In the genomic region with DNA sequence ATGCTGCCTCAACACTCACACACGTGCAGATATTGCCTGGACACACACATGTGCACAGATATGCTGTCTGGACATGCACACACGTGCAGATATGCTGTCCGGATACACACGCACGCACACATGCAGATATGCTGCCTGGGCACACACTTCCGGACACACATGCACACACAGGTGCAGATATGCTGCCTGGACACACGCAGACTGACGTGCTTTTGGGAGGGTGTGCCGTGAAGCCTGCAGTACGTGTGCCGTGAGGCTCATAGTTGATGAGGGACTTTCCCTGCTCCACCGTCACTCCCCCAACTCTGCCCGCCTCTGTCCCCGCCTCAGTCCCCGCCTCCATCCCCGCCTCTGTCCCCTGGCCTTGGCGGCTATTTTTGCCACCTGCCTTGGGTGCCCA, we compare ENCODE assay signal across 8 cellular contexts. TPM values are rescaled to one million over a fixed set of nuclear protein-coding genes. Genes with fewer than 3 reads are reported as not detected.
DNase-seq lines count a peak whose midpoint lies in the region; ATAC-seq and TF ChIP-seq lines count a peak whose summit lies in the region.

No MANE protein-coding gene starts in this region.

- peak; percentile 20 for DNase-seq in ELR (ENCODE audit: low read depth)
- peak; percentile 4 for DNase-seq in NCI-H69 (lab: John Stamatoyannopoulos, UW)
- DNase-seq in T47D (ENCODE audit: low read depth in 1 of 2, low spot score in 1 of 2), result peak; percentile 52 to 80
- peak; percentile 49 to 54 for DNase-seq in stimulated activated CD4-positive, alpha-beta T cell treated with anti-CD3 and anti-CD28 coated beads, Interleukin-2, amount 100 ng/mL, for 48 hours
- DNase-seq in posterior cingulate gyrus, result no peak
- no peak for DNase-seq in A673 (ENCODE audit: low spot score)
- DNase-seq in putamen (ENCODE audit: low spot score), result no peak

- BruUV-seq in A673 (replicated peaks; lab: Mats Ljungman, UMichigan), result no TSS peak

- peak; percentile 56 for ATAC-seq in GM21447 (IDR thresholded peaks at IDR 0.05; ENCODE audit: unreplicated experiment)

- no peak overlapping the region for H3K27ac ChIP-seq in A673 (ENCODE audit: low read depth, low read length, poor library complexity, severe bottlenecking)

- H3K9me3 ChIP-seq in A673 (ENCODE audit: low read depth, low read length, poor library complexity, severe bottlenecking), result no peaks in the 10 kb centered on the region

- POLR2A ChIA-PET in A673 (lab: Charles Lee; ENCODE audit: low non-redundant PET), result no interaction called here

- intact Hi-C loops in posterior cingulate gyrus (cut with DNase I) (no loop called here), A673 (cut with micrococcal nuclease; ENCODE audit: unreplicated experiment) (no loop called here)

- in situ Hi-C loops in T47D (cut with HindIII; ENCODE audit: low pct_unique_long_range_greater_than_20kb, low sequenced_read_pairs), result no loop called here

- H3K27me3 ChIP-seq in A673 (replicated peaks; ENCODE audit: insufficient read depth, low read depth, low read length, poor library complexity), result no peaks in the 10 kb centered on the region

- peaks cover 6% of the 10 kb centered on the region for H3K36me3 ChIP-seq in A673 (ENCODE audit: insufficient read depth, low read length, poor library complexity, severe bottlenecking)

- H3K4me3 ChIP-seq in A673 (ENCODE audit: low read depth, low read length, poor library complexity, severe bottlenecking), result no peak overlapping the region

- H3K4me1 ChIP-seq in A673 (ENCODE audit: insufficient read depth, low read length, poor library complexity, severe bottlenecking), result peaks cover 15% of the 10 kb centered on the region

- TF ChIP-seq CTCF in A673 (conservative IDR thresholded peaks at IDR 0.05; ENCODE audit: low read depth, low read length), result no peak

- CTCF ChIA-PET in A673 (lab: Charles Lee), result no interaction called here

RNA-seq across cellular contexts. Expression of gene FGFRL1, which starts 14.7 kb away (rescaled TPM):
- 30.4 and 40.8 TPM in 2 replicates for total RNA-seq in A673 (2021)

RNA-seq across cellular contexts. Expression of gene SLC26A1, which starts 32.9 kb away (rescaled TPM):
- total RNA-seq in A673 (2021), result 0.22 and 0.30 TPM in 2 replicates

RNA-seq across cellular contexts. Expression of gene IDUA, which starts 39.3 kb away (rescaled TPM):
- 12.0 and 12.3 TPM in 2 replicates for total RNA-seq in A673 (2021)

RNA-seq across cellular contexts. Expression of gene DGKQ, which starts 52.7 kb away (rescaled TPM):
- total RNA-seq in A673 (2021), result 8.8 and 10.8 TPM in 2 replicates

Comparison
In these comparisons a context has a peak if more than half of its experiments do, and no peak if none do; other contexts are left out.
1. DNase-seq: peak in ELR (single experiment), NCI-H69 (single experiment), T47D (2 of 2) and stimulated activated CD4-positive, alpha-beta T cell treated with anti-CD3 and anti-CD28 coated beads, Interleukin-2, amount 100 ng/mL, for 48 hours (2 of 2); none in posterior cingulate gyrus (0 of 10), A673 (single experiment) and putamen (single experiment).